1 cellular context compared by ENCODE assay signal in the genomic region with DNA sequence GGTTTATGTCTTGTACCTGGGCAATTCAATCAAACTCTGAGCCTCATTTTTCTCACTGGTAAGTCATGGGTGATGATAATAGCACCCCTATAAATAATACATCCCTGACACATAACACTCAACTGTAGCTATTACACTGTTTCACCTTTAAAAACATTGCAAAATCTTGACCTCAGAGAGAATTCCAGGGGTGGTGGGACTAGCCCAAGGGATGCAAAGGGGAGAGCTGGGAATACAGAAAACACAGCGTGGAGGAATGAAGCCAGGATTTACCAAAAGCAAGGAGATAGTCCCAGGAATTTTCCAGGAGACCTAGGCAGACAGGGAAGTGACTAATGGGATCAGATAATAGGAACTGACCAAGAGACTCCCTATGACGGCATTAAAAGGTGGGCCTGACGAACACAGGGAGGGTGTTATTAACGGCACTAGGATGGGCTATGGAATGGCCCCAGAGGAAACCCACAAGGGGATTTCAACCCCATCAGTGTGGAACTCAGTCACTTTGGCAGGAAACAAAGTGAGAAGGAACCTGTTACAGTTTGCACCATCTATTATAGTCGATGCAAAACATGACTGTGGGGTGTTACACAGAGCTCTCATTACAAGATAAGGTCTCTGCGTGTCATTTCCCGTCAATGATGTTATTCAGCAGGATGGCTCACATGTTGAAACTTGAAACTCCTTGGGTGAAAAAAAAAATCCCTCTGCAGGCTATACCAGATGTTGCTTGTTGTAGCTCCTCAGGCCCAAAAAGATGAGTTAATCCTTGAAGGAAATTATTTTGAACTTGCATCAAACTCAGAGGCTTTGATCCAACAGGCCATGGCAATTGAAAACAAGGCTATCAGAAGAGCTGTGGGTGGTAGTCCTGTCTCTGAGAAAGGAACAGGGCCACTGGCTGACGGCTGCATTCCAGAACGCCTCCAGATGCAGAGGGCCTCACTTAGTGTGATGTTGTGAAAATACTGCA.
TF ChIP-seq lines count a peak whose summit lies in the region.

No MANE protein-coding gene starts in this region.

TF ChIP-seq in K562, 482 proteins besides CTCF, POLR2A, EP300 and RAD21 (continued from another document):
- TF ChIP-seq, protein P1, sequence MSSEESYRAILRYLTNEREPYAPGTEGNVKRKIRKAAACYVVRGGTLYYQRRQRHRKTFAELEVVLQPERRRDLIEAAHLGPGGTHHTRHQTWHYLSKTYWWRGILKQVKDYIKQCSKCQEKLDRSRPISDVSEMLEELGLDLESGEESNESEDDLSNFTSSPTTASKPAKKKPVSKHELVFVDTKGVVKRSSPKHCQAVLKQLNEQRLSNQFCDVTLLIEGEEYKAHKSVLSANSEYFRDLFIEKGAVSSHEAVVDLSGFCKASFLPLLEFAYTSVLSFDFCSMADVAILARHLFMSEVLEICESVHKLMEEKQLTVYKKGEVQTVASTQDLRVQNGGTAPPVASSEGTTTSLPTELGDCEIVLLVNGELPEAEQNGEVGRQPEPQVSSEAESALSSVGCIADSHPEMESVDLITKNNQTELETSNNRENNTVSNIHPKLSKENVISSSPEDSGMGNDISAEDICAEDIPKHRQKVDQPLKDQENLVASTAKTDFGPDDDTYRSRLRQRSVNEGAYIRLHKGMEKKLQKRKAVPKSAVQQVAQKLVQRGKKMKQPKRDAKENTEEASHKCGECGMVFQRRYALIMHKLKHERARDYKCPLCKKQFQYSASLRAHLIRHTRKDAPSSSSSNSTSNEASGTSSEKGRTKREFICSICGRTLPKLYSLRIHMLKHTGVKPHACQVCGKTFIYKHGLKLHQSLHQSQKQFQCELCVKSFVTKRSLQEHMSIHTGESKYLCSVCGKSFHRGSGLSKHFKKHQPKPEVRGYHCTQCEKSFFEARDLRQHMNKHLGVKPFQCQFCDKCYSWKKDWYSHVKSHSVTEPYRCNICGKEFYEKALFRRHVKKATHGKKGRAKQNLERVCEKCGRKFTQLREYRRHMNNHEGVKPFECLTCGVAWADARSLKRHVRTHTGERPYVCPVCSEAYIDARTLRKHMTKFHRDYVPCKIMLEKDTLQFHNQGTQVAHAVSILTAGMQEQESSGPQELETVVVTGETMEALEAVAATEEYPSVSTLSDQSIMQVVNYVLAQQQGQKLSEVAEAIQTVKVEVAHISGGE (CRISPR knock-in tag; IDR thresholded peaks at IDR 0.05): 0 out of 6 replicates have a peak, but pooled peaks of 1 of the 3 experiments have one; percentile 40
- TF ChIP-seq NCOA2 (IDR thresholded peaks at IDR 0.05; ENCODE audit: partially characterized antibody in 2 of 2) (no peak), ZNF384 (IDR thresholded peaks at IDR 0.05; ENCODE audit: low read depth, low read length) (peak; percentile 82), NR1H2 (CRISPR knock-in tag; IDR thresholded peaks at IDR 0.05) (no peak), ZBTB17 (CRISPR knock-in tag; IDR thresholded peaks at IDR 0.05) (no peak)
- TF ChIP-seq, protein P2, sequence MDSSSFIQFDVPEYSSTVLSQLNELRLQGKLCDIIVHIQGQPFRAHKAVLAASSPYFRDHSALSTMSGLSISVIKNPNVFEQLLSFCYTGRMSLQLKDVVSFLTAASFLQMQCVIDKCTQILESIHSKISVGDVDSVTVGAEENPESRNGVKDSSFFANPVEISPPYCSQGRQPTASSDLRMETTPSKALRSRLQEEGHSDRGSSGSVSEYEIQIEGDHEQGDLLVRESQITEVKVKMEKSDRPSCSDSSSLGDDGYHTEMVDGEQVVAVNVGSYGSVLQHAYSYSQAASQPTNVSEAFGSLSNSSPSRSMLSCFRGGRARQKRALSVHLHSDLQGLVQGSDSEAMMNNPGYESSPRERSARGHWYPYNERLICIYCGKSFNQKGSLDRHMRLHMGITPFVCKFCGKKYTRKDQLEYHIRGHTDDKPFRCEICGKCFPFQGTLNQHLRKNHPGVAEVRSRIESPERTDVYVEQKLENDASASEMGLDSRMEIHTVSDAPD (CRISPR knock-in tag; IDR thresholded peaks at IDR 0.05): no peak
- TF ChIP-seq, protein P3, sequence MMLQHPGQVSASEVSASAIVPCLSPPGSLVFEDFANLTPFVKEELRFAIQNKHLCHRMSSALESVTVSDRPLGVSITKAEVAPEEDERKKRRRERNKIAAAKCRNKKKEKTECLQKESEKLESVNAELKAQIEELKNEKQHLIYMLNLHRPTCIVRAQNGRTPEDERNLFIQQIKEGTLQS (IDR thresholded peaks at IDR 0.05): peak; percentile 7; the same call in 1 of the 2 replicates
- TF ChIP-seq, protein P3 (CRISPR knock-in tag; conservative IDR thresholded peaks at IDR 0.05): no peak
